Comparison of ENCODE assay signal across 23 cellular contexts in the genomic region with DNA sequence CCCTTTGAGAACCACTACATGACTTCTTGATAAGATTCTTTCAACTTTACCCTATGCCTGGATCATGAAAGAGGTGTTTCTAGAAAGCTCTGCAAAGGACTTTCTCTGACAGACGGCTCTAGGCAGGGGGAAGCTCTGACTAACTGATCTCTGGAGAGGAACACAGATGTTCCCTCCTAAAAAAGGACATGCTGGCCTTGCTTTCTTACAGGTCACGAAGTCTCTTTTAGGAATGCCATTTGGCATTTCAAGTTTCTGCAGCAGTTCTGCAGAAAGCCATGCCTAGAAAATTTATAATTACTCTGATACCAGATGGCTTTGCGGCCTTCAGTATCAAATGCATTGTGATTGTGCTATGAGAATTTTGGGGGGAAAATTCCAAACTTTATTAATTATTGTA.
DNase-seq lines count a peak whose midpoint lies in the region; ATAC-seq and TF ChIP-seq lines count a peak whose summit lies in the region.
"Had no signal": no experiment of that assay in that cellular context is flagged by ENCODE, and none has a peak within 500 bp of the region (broad histone marks: within the 10 kb centered on the region; RNA-seq: fewer than 3 reads in every experiment).

No MANE protein-coding gene starts in this region.

- H3K4me3 ChIP-seq in gastroesophageal sphincter (no peak overlapping the region), sigmoid colon (no peak overlapping the region), tibial artery (no peak overlapping the region)

- ATAC-seq in gastroesophageal sphincter, result no peak
- ATAC-seq in HG02973 (IDR thresholded peaks at IDR 0.05; ENCODE audit: unreplicated experiment), result no peak
- ATAC-seq: HCT116 had no signal

- H3K9me3 ChIP-seq in gastroesophageal sphincter, result no peaks in the 10 kb centered on the region
- no peaks in the 10 kb centered on the region for H3K9me3 ChIP-seq in sigmoid colon
- H3K9me3 ChIP-seq in tibial artery, result no peaks in the 10 kb centered on the region
- H3K9me3 ChIP-seq: BE2C had no signal

- peaks cover 11 to 77% (median 34%) of the 10 kb centered on the region in 3 donors for H3K4me1 ChIP-seq in gastroesophageal sphincter
- peaks cover 0 to 68% (median 62%) of the 10 kb centered on the region in 4 donors for H3K4me1 ChIP-seq in sigmoid colon
- H3K4me1 ChIP-seq in tibial artery, result peaks cover 5 to 70% (median 38%) of the 10 kb centered on the region in 4 donors
- H3K4me1 ChIP-seq: BE2C had no signal

- H3K36me3 ChIP-seq in gastroesophageal sphincter (no peaks in the 10 kb centered on the region), sigmoid colon (no peaks in the 10 kb centered on the region), tibial artery (no peaks in the 10 kb centered on the region)
- H3K36me3 ChIP-seq: BE2C had no signal

- H3K27me3 ChIP-seq in gastroesophageal sphincter (no peaks in the 10 kb centered on the region), sigmoid colon (no peaks in the 10 kb centered on the region), tibial artery (no peaks in the 10 kb centered on the region)
- H3K27me3 ChIP-seq: BE2C had no signal

- H3K27ac ChIP-seq in gastroesophageal sphincter (peak overlapping the region; percentile 66 to 91 (median 80)), sigmoid colon (peak overlapping the region; percentile 52 to 93 (median 74)), tibial artery (peak overlapping the region; percentile 90 to 93)
- H3K27ac ChIP-seq: 22Rv1, KMS-11, RWPE1 had no signal

- TF ChIP-seq POLR2A in gastroesophageal sphincter (IDR thresholded peaks at IDR 0.05), result no peak
- no peak for TF ChIP-seq POLR2A in sigmoid colon (IDR thresholded peaks at IDR 0.05)

- DNase-seq in DMS 273 (lab: John Stamatoyannopoulos, UW; ENCODE audit: unreplicated experiment) (peak; percentile 32), DMS 273 treated with DMSO at 0.1 percent for 48 hours (lab: John Stamatoyannopoulos, UW) (no peak), sigmoid colon (no peak), tibial artery (no peak), OCI-M1 (lab: John Stamatoyannopoulos, UW) (no peak), NCI-H82 treated with DMSO at 0.1 percent for 48 hours (lab: John Stamatoyannopoulos, UW; ENCODE audit: unreplicated experiment) (no peak)
- DNase-seq: ACHN, BE2C, Calu3, NCI-H1048, NCI-H1417 treated with DMSO at 0.1 percent for 48 hours, NCI-H187, NCI-H2081 treated with DMSO at 0.1 percent for 48 hours, NCI-H446 treated with DMSO at 0.1 percent for 48 hours, NCI-H526, NCI-H82, SHP77 had no signal

- no peak for TF ChIP-seq EP300 in gastroesophageal sphincter (IDR thresholded peaks at IDR 0.05)
- no peak for TF ChIP-seq EP300 in sigmoid colon (IDR thresholded peaks at IDR 0.05)

- WGBS in gastroesophageal sphincter (ENCODE audit: low coverage in 1 of 2), 2 donors, result 21 to 31% methylated on average over 2 to 3 of the region's 3 CpGs
- WGBS in sigmoid colon, 2 donors, result 83 to 87% methylated on average over 3 of the region's 3 CpGs

- TF ChIP-seq CTCF in gastroesophageal sphincter (IDR thresholded peaks at IDR 0.05) (no peak), sigmoid colon (IDR thresholded peaks at IDR 0.05) (no peak), tibial artery (IDR thresholded peaks at IDR 0.05) (no peak)

- intact Hi-C loops in sigmoid colon (cut with DNase I), result no loop called here
- intact Hi-C loops in tibial artery (cut with DNase I; ENCODE audit: low total_unique reads), result no loop called here
